In the genomic region with DNA sequence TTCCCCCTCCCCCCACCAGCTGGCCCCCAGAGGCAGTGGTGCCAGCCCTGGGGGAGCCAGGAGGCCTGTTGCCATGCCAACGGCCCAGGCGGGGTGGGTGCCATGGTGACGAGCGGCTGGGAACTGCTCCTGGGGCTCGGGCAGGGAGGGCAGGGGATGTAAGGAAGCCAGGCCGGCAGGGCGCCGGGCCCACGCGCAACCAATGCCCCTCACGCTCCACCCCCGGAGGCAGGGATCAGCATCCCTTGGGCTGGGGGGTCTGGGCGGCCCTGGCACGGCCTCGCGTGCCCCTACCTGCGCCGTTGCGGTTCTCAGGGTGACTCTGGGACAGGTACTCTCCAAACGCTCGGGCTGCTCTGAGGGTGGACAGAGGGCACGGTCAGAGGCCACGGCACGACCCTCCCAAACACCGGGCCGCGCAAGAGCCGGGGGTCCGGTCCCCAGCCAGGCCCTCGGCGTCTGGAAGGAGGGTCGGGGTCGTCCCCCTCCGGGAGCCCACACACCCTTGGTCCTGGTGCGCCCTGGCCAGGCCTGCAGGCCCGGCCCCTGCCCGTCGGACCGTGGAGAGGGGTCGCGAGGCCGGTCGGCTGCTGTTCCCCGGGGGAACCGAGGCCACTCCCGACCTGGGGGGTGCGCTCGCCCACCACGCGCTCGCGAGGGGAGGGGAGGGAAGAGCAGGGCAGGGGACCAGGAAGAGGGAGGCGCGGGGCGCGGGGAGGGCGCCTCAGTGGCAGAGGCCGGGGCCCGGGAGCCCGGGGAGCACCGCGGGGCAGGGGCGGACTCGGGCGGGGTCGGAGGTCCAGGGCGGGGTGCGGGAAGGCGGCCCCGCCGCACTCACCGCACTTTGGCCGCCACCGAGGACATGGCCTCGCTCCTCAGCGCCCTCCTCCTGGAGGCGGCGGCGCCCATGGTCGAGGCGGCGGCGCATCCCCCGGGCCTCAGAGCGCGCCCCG, we compare ENCODE assay signal across 9 cellular contexts. TPM values are rescaled to one million over a fixed set of nuclear protein-coding genes. Genes with fewer than 3 reads are reported as not detected.
DNase-seq lines count a peak whose midpoint lies in the region; ATAC-seq and TF ChIP-seq lines count a peak whose summit lies in the region.
"Had no signal": no experiment of that assay in that cellular context is flagged by ENCODE, and none has a peak within 500 bp of the region (broad histone marks: within the 10 kb centered on the region; RNA-seq: fewer than 3 reads in every experiment).

No MANE protein-coding gene starts in this region.

- no peak for TF ChIP-seq CTCF in parathyroid adenoma (IDR thresholded peaks at IDR 0.05)

- peaks cover 14% of the 10 kb centered on the region for H3K4me1 Mint-ChIP-seq in activated T-helper 2 cell treated with anti-CD3 and anti-CD28 coated beads, Interferon-gamma antibody, Interleukin-2, Interleukin-4, amounts not matched to agents 10 μg/mL and 5 μg/mL and 100 μg/mL, durations not matched to agents 14 hours and 24 hours and 36 hours (ENCODE audit: low read depth)

- H3K27ac Mint-ChIP-seq in activated T-helper 2 cell treated with anti-CD3 and anti-CD28 coated beads, Interferon-gamma antibody, Interleukin-2, Interleukin-4, amounts not matched to agents 10 μg/mL and 5 μg/mL and 100 μg/mL, durations not matched to agents 14 hours and 24 hours and 36 hours, result no peak overlapping the region
- H3K27ac Mint-ChIP-seq: nephron had no signal

- peak; percentile 25 for DNase-seq in activated naive CD4-positive, alpha-beta T cell treated with Interleukin-2 at 50 U/mL for 16 hours
- no peak for DNase-seq in activated naive CD4-positive, alpha-beta T cell (lab: John Stamatoyannopoulos, UW)
- no peak for DNase-seq in activated T-helper 2 cell treated with anti-CD3 and anti-CD28 coated beads, Interferon-gamma antibody, Interleukin-2, Interleukin-4, amounts not matched to agents 10 μg/mL and 5 μg/mL and 100 μg/mL, durations not matched to agents 14 hours and 24 hours and 36 hours (ENCODE audit: low spot score)
- peak; percentile 68 for DNase-seq in Right ventricle myocardium inferior (ENCODE audit: missing footprints)
- DNase-seq in GM19238 (ENCODE audit: insufficient read length, low spot score), result no peak

- peak overlapping the region; percentile 52 for H3K4me3 ChIP-seq in parathyroid adenoma (ENCODE audit: low read depth, low read length)

- no peaks in the 10 kb centered on the region for H3K79me2 ChIP-seq in parathyroid adenoma

- H3K27ac ChIP-seq in parathyroid adenoma, result no peak overlapping the region

- peaks cover 22% of the 10 kb centered on the region for H3K36me3 Mint-ChIP-seq in activated T-helper 2 cell treated with anti-CD3 and anti-CD28 coated beads, Interferon-gamma antibody, Interleukin-2, Interleukin-4, amounts not matched to agents 10 μg/mL and 5 μg/mL and 100 μg/mL, durations not matched to agents 14 hours and 24 hours and 36 hours (ENCODE audit: low read depth)

- no peaks in the 10 kb centered on the region for H3K36me3 ChIP-seq in parathyroid adenoma (ENCODE audit: control insufficient read depth, insufficient read depth, low read length)

- no peaks in the 10 kb centered on the region for H3K9me3 ChIP-seq in parathyroid adenoma (ENCODE audit: control insufficient read depth, low read length)

- peak overlapping the region; percentile 73 for H2AFZ ChIP-seq in parathyroid adenoma

- H3K27me3 ChIP-seq in parathyroid adenoma (ENCODE audit: control insufficient read depth, insufficient read depth, low read length), result no peaks in the 10 kb centered on the region

- peak overlapping the region; percentile 62 for H3K4me3 Mint-ChIP-seq in activated T-helper 2 cell treated with anti-CD3 and anti-CD28 coated beads, Interferon-gamma antibody, Interleukin-2, Interleukin-4, amounts not matched to agents 10 μg/mL and 5 μg/mL and 100 μg/mL, durations not matched to agents 14 hours and 24 hours and 36 hours (ENCODE audit: low read depth)

- no peaks in the 10 kb centered on the region for H3K9me3 Mint-ChIP-seq in activated T-helper 2 cell treated with anti-CD3 and anti-CD28 coated beads, Interferon-gamma antibody, Interleukin-2, Interleukin-4, amounts not matched to agents 10 μg/mL and 5 μg/mL and 100 μg/mL, durations not matched to agents 14 hours and 24 hours and 36 hours
- H3K9me3 Mint-ChIP-seq: nephron had no signal

- ATAC-seq in HG03354 (IDR thresholded peaks at IDR 0.05; ENCODE audit: poor library complexity, severe bottlenecking, unreplicated experiment) (peak; percentile 10), Right ventricle myocardium inferior (no peak), GM19395 (IDR thresholded peaks at IDR 0.05; ENCODE audit: unreplicated experiment) (no peak)

- no peaks in the 10 kb centered on the region for H3K4me1 ChIP-seq in parathyroid adenoma

- H3K9ac ChIP-seq in parathyroid adenoma, result no peak overlapping the region

- H3K27me3 Mint-ChIP-seq in activated T-helper 2 cell treated with anti-CD3 and anti-CD28 coated beads, Interferon-gamma antibody, Interleukin-2, Interleukin-4, amounts not matched to agents 10 μg/mL and 5 μg/mL and 100 μg/mL, durations not matched to agents 14 hours and 24 hours and 36 hours (ENCODE audit: low read depth), result no peaks in the 10 kb centered on the region

- intact Hi-C loops in activated T-helper 2 cell treated with anti-CD3 and anti-CD28 coated beads, Interferon-gamma antibody, Interleukin-2, Interleukin-4, amounts not matched to agents 10 μg/mL and 5 μg/mL and 100 μg/mL, durations not matched to agents 14 hours and 24 hours and 36 hours (cut with micrococcal nuclease), result loop anchor here (2.0 to 10.0 kb wide), 2 partner anchors 92 to 484 kb away; partner anchors contain the start of genes MRPL41, PNPLA7 and PTGDS
- intact Hi-C loops in Right ventricle myocardium inferior (cut with DNase I), result no loop called here

- H3K4me2 ChIP-seq in parathyroid adenoma (ENCODE audit: low read length), result peak overlapping the region; percentile 91

RNA-seq across cellular contexts. Expression of gene NSMF, which starts 0.7 kb away (rescaled TPM):
- 56.1 and 57.6 TPM in 2 replicates for total RNA-seq in activated T-helper 2 cell treated with anti-CD3 and anti-CD28 coated beads, Interferon-gamma antibody, Interleukin-2, Interleukin-4, amounts not matched to agents 10 μg/mL and 5 μg/mL and 100 μg/mL, durations not matched to agents 14 hours and 24 hours and 36 hours
- total RNA-seq in Right ventricle myocardium inferior, result 11.5 TPM

RNA-seq across cellular contexts. Expression of gene ENTPD8, which starts 17.3 kb away (rescaled TPM):
- not detected in 2 replicates for total RNA-seq in activated T-helper 2 cell treated with anti-CD3 and anti-CD28 coated beads, Interferon-gamma antibody, Interleukin-2, Interleukin-4, amounts not matched to agents 10 μg/mL and 5 μg/mL and 100 μg/mL, durations not matched to agents 14 hours and 24 hours and 36 hours
- total RNA-seq in Right ventricle myocardium inferior, result not detected

RNA-seq across cellular contexts. Expression of gene NOXA1, which starts 35.3 kb away (rescaled TPM):
- 0.39 and 0.46 TPM in 2 replicates for total RNA-seq in activated T-helper 2 cell treated with anti-CD3 and anti-CD28 coated beads, Interferon-gamma antibody, Interleukin-2, Interleukin-4, amounts not matched to agents 10 μg/mL and 5 μg/mL and 100 μg/mL, durations not matched to agents 14 hours and 24 hours and 36 hours
- 2.2 TPM for total RNA-seq in Right ventricle myocardium inferior

RNA-seq across cellular contexts. Expression of gene EXD3, which starts 35.5 kb away (rescaled TPM):
- 6.8 and 8.0 TPM in 2 replicates for total RNA-seq in activated T-helper 2 cell treated with anti-CD3 and anti-CD28 coated beads, Interferon-gamma antibody, Interleukin-2, Interleukin-4, amounts not matched to agents 10 μg/mL and 5 μg/mL and 100 μg/mL, durations not matched to agents 14 hours and 24 hours and 36 hours
- 6.8 TPM for total RNA-seq in Right ventricle myocardium inferior

Comparison
In these comparisons a context has a peak if more than half of its experiments do, and no peak if none do; other contexts are left out.
1. DNase-seq: peak in activated naive CD4-positive, alpha-beta T cell treated with Interleukin-2 at 50 U/mL for 16 hours (single experiment) and Right ventricle myocardium inferior (single experiment); none in activated naive CD4-positive, alpha-beta T cell (0 of 4), activated T-helper 2 cell treated with anti-CD3 and anti-CD28 coated beads, Interferon-gamma antibody, Interleukin-2, Interleukin-4, amounts not matched to agents 10 μg/mL and 5 μg/mL and 100 μg/mL, durations not matched to agents 14 hours and 24 hours and 36 hours (single experiment) and GM19238 (single experiment).